ENCODE assay signal across 8 cellular contexts in genomic region chr3:186566772-186567071, GRCh38. TPM values are rescaled to one million over a fixed set of nuclear protein-coding genes. Genes with fewer than 3 reads are reported as not detected.
DNase-seq lines count a peak whose midpoint lies in the region; ATAC-seq and TF ChIP-seq lines count a peak whose summit lies in the region.

No MANE protein-coding gene starts in this region.

- intact Hi-C loops in dorsolateral prefrontal cortex (cut with DNase I): loop anchor here (5.0 to 10.0 kb wide), 2 partner anchors 629 to 982 kb away; partner anchors contain the start of genes SENP2 (in 1 of the 2) and TRA2B (in 1 of the 2)

- ATAC-seq in HG03045 (IDR thresholded peaks at IDR 0.05; ENCODE audit: unreplicated experiment): no peak
- ATAC-seq in HG03280 (IDR thresholded peaks at IDR 0.05; ENCODE audit: unreplicated experiment): no peak
- ATAC-seq in GM21576 (IDR thresholded peaks at IDR 0.05; ENCODE audit: unreplicated experiment): no peak
- ATAC-seq in GM18861 (IDR thresholded peaks at IDR 0.05; ENCODE audit: unreplicated experiment): no peak

- H3K9ac ChIP-seq in Loucy (ENCODE audit: low read depth, low read length, poor library complexity, severe bottlenecking): peak overlapping the region; percentile 86

- no peaks in the 10 kb centered on the region for H3K9me3 Mint-ChIP-seq in neural crest cell

- no peaks in the 10 kb centered on the region for H3K9me2 ChIP-seq in Loucy (replicated peaks; ENCODE audit: low read depth, low read length)

- peak overlapping the region; percentile 46 for H3K27ac Mint-ChIP-seq in neural crest cell (ENCODE audit: unreplicated experiment)

- H3F3A ChIP-seq in Loucy (ENCODE audit: low read depth): no peaks in the 10 kb centered on the region

- peak overlapping the region in 56 of 59 donors; percentile 33 to 95 (median 88) for H3K27ac ChIP-seq in dorsolateral prefrontal cortex

- no peaks in the 10 kb centered on the region for H3K9me3 ChIP-seq in Loucy (ENCODE audit: insufficient read depth, low read depth, low read length)

- H2AFZ ChIP-seq in Loucy (ENCODE audit: low read length): peak overlapping the region; percentile 84

- DNase-seq in GM10266 (ENCODE audit: extremely low spot score) (peak; percentile 40), dorsolateral prefrontal cortex (no peak), neural crest cell (ENCODE audit: low read depth, low spot score) (no peak)

- peaks cover 46% of the 10 kb centered on the region for H3K4me1 ChIP-seq in Loucy (ENCODE audit: insufficient read depth, low read length, poor library complexity, severe bottlenecking)

- peak overlapping the region; percentile 89 for H3K4me3 ChIP-seq in Loucy (ENCODE audit: low read length, poor library complexity, severe bottlenecking)
- H3K4me3 ChIP-seq in dorsolateral prefrontal cortex: peak overlapping the region; percentile 61 to 100 (median 96)

- no peaks in the 10 kb centered on the region for H3K36me3 Mint-ChIP-seq in neural crest cell (ENCODE audit: low read depth)

- H3K4me3 Mint-ChIP-seq in neural crest cell: peak overlapping the region; percentile 94

- H3K4me2 ChIP-seq in Loucy (ENCODE audit: low read depth, low read length, poor library complexity, severe bottlenecking): peak overlapping the region; percentile 90

- peaks cover 48% of the 10 kb centered on the region for H3K4me1 Mint-ChIP-seq in neural crest cell

- H3K79me2 ChIP-seq in Loucy (ENCODE audit: insufficient read depth, low read length): peaks cover 55% of the 10 kb centered on the region

- no peaks in the 10 kb centered on the region for H3K27me3 ChIP-seq in Loucy (ENCODE audit: insufficient read depth, low read length, poor library complexity, severe bottlenecking)
- H3K27me3 ChIP-seq in dorsolateral prefrontal cortex: no peaks in the 10 kb centered on the region

- no peaks in the 10 kb centered on the region for H3K27me3 Mint-ChIP-seq in neural crest cell (ENCODE audit: low read depth)

- no peaks in the 10 kb centered on the region for H3K36me3 ChIP-seq in Loucy (ENCODE audit: insufficient read depth, low read length)

- peaks cover 7% of the 10 kb centered on the region for H4K20me1 ChIP-seq in Loucy (ENCODE audit: insufficient read depth, low read length, poor library complexity, severe bottlenecking)

- no peak for TF ChIP-seq CTCF in GM10266 (IDR thresholded peaks at IDR 0.05; ENCODE audit: control insufficient read depth, insufficient read depth, low read depth, missing control alignments)
- TF ChIP-seq CTCF in Loucy (conservative IDR thresholded peaks at IDR 0.05; ENCODE audit: low read length): no peak
- TF ChIP-seq CTCF in dorsolateral prefrontal cortex (IDR thresholded peaks at IDR 0.05 in 54 of 56, conservative IDR thresholded peaks at IDR 0.05 in 2 of 56; ENCODE audit: low read depth in 1 of 56, partially characterized antibody in 56 of 56): no peak
- TF ChIP-seq CTCF in neural crest cell (conservative IDR thresholded peaks at IDR 0.05): peak; percentile 30

RNA-seq across cellular contexts. Expression of gene TBCCD1, which starts 0.4 kb away (rescaled TPM):
- total RNA-seq in dorsolateral prefrontal cortex: 10 to 100 TPM in 112 of 120 experiments, 1 to 10 TPM in 8; 9.0 to 18.1 (median 12.5) TPM
- total RNA-seq in neural crest cell: 18.7 and 20.1 TPM in 2 replicates

RNA-seq across cellular contexts. Expression of gene DNAJB11, which starts 3.8 kb away (rescaled TPM):
- total RNA-seq in dorsolateral prefrontal cortex (10 to 100 TPM; 13.8 to 50.8 (median 25.0) TPM), neural crest cell (48.9 and 53.5 TPM in 2 replicates)

RNA-seq across cellular contexts. Expression of gene CRYGS, which starts 22.5 kb away (rescaled TPM):
- total RNA-seq in dorsolateral prefrontal cortex (10 to 100 TPM in 6 of 120 experiments, 1 to 10 TPM in 114; 2.6 to 11.3 (median 6.5) TPM), neural crest cell (4.3 and 4.7 TPM in 2 replicates)

RNA-seq across cellular contexts. Expression of gene AHSG, which starts 46.1 kb away (rescaled TPM):
- total RNA-seq in dorsolateral prefrontal cortex (1 to 10 TPM in 5 of 120 experiments, under 1 TPM in 62, not detected in 53; 0.25 to 1.4 (median 0.52) TPM), neural crest cell (0.30 TPM in 1 of 2 replicates, not detected in the other)
